In genomic region chr4:41935652-41936021, GRCh38 we compare ENCODE assay signal across 8 cellular contexts. TPM values are rescaled to one million over a fixed set of nuclear protein-coding genes. Genes with fewer than 3 reads are reported as not detected.
DNase-seq lines count a peak whose midpoint lies in the region; ATAC-seq, FAIRE-seq and TF ChIP-seq lines count a peak whose summit lies in the region.

No MANE protein-coding gene starts in this region.

- peak overlapping the region; percentile 69 for H3K27ac Mint-ChIP-seq in activated T-helper 17 cell treated with anti-CD3 and anti-CD28 coated beads, Interleukin-2, amount 50 U/mL, for 72 hours

- H3K27me3 ChIP-seq in BJ (ENCODE audit: control insufficient read depth, insufficient read depth, low read length) (peaks cover 4% of the 10 kb centered on the region), HUES6 (ENCODE audit: control insufficient read depth, insufficient read depth, low read length) (no peaks in the 10 kb centered on the region), right cardiac atrium (ENCODE audit: control insufficient read depth, insufficient read depth) (no peaks in the 10 kb centered on the region), small intestine (ENCODE audit: control insufficient read depth in 2 of 2, insufficient read depth in 2 of 2, low read length in 2 of 2) (no peaks in the 10 kb centered on the region)

- H3K9ac ChIP-seq in HUES6 (ENCODE audit: low read length): peak overlapping the region; percentile 93

- peaks cover 17% of the 10 kb centered on the region for H3K4me1 Mint-ChIP-seq in activated T-helper 17 cell treated with anti-CD3 and anti-CD28 coated beads, Interleukin-2, amount 50 U/mL, for 72 hours

- H3K36me3 ChIP-seq in BJ (ENCODE audit: control insufficient read depth, insufficient read depth, low read length) (0 out of 2 replicates have a peak, but pooled peaks cover 2% of the 10 kb centered on the region), HUES6 (ENCODE audit: control insufficient read depth, insufficient read depth, low read length) (peaks cover 32% of the 10 kb centered on the region), small intestine (ENCODE audit: control insufficient read depth in 2 of 2, insufficient read depth in 2 of 2, low read length in 2 of 2) (peaks cover 2% of the 10 kb centered on the region in 2 donors)

- CTCF ChIA-PET in BJ (lab: Yijun Ruan, JAX): interaction anchor here (0.9 to 1.5 kb wide), 4 partner anchors 12 to 49 kb away, joined by 3 read pairs; no protein-coding TSS in a partner anchor

- H3K4me3 Mint-ChIP-seq in activated T-helper 17 cell treated with anti-CD3 and anti-CD28 coated beads, Interleukin-2, amount 50 U/mL, for 72 hours: peak overlapping the region; percentile 97

- intact Hi-C loops in right cardiac atrium (cut with DNase I): no loop called here

- TF ChIP-seq CTCF in BJ (IDR thresholded peaks at IDR 0.05; ENCODE audit: insufficient read depth, low read depth, low read length): no peak

- ATAC-seq in GM19351 (IDR thresholded peaks at IDR 0.05; ENCODE audit: unreplicated experiment) (peak; percentile 19), right cardiac atrium (peak; percentile 7 to 17)
- peak; percentile 46 for ATAC-seq in activated T-helper 17 cell treated with anti-CD3 and anti-CD28 coated beads, Interleukin-2, amount 50 U/mL, for 72 hours (replicated peaks)

- no peaks in the 10 kb centered on the region for H3K9me3 ChIP-seq in HUES6 (ENCODE audit: control insufficient read depth, insufficient read depth, low read depth, low read length)
- no peaks in the 10 kb centered on the region for H3K9me3 ChIP-seq in right cardiac atrium (ENCODE audit: control insufficient read depth, low read length)
- no peaks in the 10 kb centered on the region for H3K9me3 ChIP-seq in small intestine (ENCODE audit: control insufficient read depth, low read depth)

- POLR2A ChIA-PET in BJ (lab: Charles Lee): no interaction called here

- no peaks in the 10 kb centered on the region for H3K27me3 Mint-ChIP-seq in activated T-helper 17 cell treated with anti-CD3 and anti-CD28 coated beads, Interleukin-2, amount 50 U/mL, for 72 hours

- no peaks in the 10 kb centered on the region for H3K9me3 Mint-ChIP-seq in activated T-helper 17 cell treated with anti-CD3 and anti-CD28 coated beads, Interleukin-2, amount 50 U/mL, for 72 hours

- DNase-seq in BJ (ENCODE audit: low read depth) (no peak), right cardiac atrium (no peak), small intestine (no peak), occipital lobe (lab: John Stamatoyannopoulos, UW) (no peak), NCI-H446 (lab: John Stamatoyannopoulos, UW) (no peak)

- no peak for FAIRE-seq in small intestine (lab: Jason Lieb, UNC)

- peaks cover 9% of the 10 kb centered on the region for H3K4me1 ChIP-seq in HUES6 (ENCODE audit: control insufficient read depth, insufficient read depth, low read length)
- H3K4me1 ChIP-seq in right cardiac atrium (ENCODE audit: control insufficient read depth, insufficient read depth, low read length): peaks cover 4% of the 10 kb centered on the region
- H3K4me1 ChIP-seq in small intestine (ENCODE audit: control insufficient read depth in 2 of 2, insufficient read depth in 1 of 2, low read depth in 1 of 2, low read length in 1 of 2): peaks cover 2 to 9% of the 10 kb centered on the region in 2 donors

- H3K27ac ChIP-seq in HUES6 (ENCODE audit: low read depth, low read length): peak overlapping the region; percentile 84
- H3K27ac ChIP-seq in right cardiac atrium (ENCODE audit: low read length): peak overlapping the region; percentile 55
- H3K27ac ChIP-seq in small intestine (ENCODE audit: low read depth in 1 of 2, low read length in 1 of 2): peak overlapping the region in 1 of 2 donors; percentile 96

- 2% methylated on average over 12 of the region's 12 CpGs for WGBS in right cardiac atrium
- WGBS in small intestine, 3 donors: 1 to 3% (median 2%) methylated on average over 12 of the region's 12 CpGs

- H3K36me3 Mint-ChIP-seq in activated T-helper 17 cell treated with anti-CD3 and anti-CD28 coated beads, Interleukin-2, amount 50 U/mL, for 72 hours (ENCODE audit: low read depth): peaks cover 51% of the 10 kb centered on the region

- peak overlapping the region; percentile 79 for H3K4me3 ChIP-seq in BJ (ENCODE audit: low read depth, low read length)
- peak overlapping the region; percentile 96 for H3K4me3 ChIP-seq in HUES6 (ENCODE audit: low read depth, low read length)
- H3K4me3 ChIP-seq in right cardiac atrium (ENCODE audit: low read length): peak overlapping the region; percentile 85
- H3K4me3 ChIP-seq in small intestine (ENCODE audit: low read depth in 1 of 2, low read length in 2 of 2): peak overlapping the region; percentile 72 to 97

RNA-seq across cellular contexts. Expression of gene TMEM33, which starts 0.4 kb away (rescaled TPM):
- 39.3 and 61.4 TPM in 2 replicates for polyA plus RNA-seq in BJ (2011; rRNA removed)
- 61.0 and 83.6 TPM in 2 replicates for polyA minus RNA-seq in BJ (2011; rRNA and poly(A)+ RNA removed)
- 10 to 100 TPM; 25.6 to 68.8 TPM for total RNA-seq in activated T-helper 17 cell treated with anti-CD3 and anti-CD28 coated beads, Interleukin-2, amount 50 U/mL, for 72 hours
- total RNA-seq in right cardiac atrium: 10 to 100 TPM; 22.1 to 32.1 (median 27.5) TPM
- 8.9 TPM for polyA plus RNA-seq in right cardiac atrium
- 10 to 100 TPM in 1 of 3 donors, 1 to 10 TPM in 2; 6.2 to 22.1 (median 6.7) TPM for polyA plus RNA-seq in small intestine
- total RNA-seq in occipital lobe: 60.5 TPM

RNA-seq across cellular contexts. Expression of gene DCAF4L1, which starts 45.9 kb away (rescaled TPM):
- polyA plus RNA-seq in BJ (2011; rRNA removed): 0.04 TPM in 2 replicates
- polyA minus RNA-seq in BJ (2011; rRNA and poly(A)+ RNA removed): not detected in 2 replicates
- total RNA-seq in activated T-helper 17 cell treated with anti-CD3 and anti-CD28 coated beads, Interleukin-2, amount 50 U/mL, for 72 hours: under 1 TPM; 0.32 to 0.73 TPM
- under 1 TPM; 0.11 to 0.42 (median 0.14) TPM for total RNA-seq in right cardiac atrium
- polyA plus RNA-seq in right cardiac atrium: 0.07 TPM
- under 1 TPM in 2 of 3 donors, not detected in 1; 0.06 to 0.22 TPM for polyA plus RNA-seq in small intestine
- under 0.01 TPM for total RNA-seq in occipital lobe

RNA-seq across cellular contexts. Expression of gene SLC30A9, which starts 54.7 kb away (rescaled TPM):
- polyA plus RNA-seq in BJ (2011; rRNA removed) (37.9 and 58.1 TPM in 2 replicates), right cardiac atrium (17.8 TPM), small intestine (10 to 100 TPM; 15.1 to 27.9 (median 23.5) TPM)
- polyA minus RNA-seq in BJ (2011; rRNA and poly(A)+ RNA removed): 26.1 and 29.6 TPM in 2 replicates
- 10 to 100 TPM; 45.6 to 45.7 TPM for total RNA-seq in activated T-helper 17 cell treated with anti-CD3 and anti-CD28 coated beads, Interleukin-2, amount 50 U/mL, for 72 hours
- total RNA-seq in right cardiac atrium (10 to 100 TPM; 62.3 to 72.1 (median 69.7) TPM), occipital lobe (116 TPM)
